8 cellular contexts compared by ENCODE assay signal in the genomic region with DNA sequence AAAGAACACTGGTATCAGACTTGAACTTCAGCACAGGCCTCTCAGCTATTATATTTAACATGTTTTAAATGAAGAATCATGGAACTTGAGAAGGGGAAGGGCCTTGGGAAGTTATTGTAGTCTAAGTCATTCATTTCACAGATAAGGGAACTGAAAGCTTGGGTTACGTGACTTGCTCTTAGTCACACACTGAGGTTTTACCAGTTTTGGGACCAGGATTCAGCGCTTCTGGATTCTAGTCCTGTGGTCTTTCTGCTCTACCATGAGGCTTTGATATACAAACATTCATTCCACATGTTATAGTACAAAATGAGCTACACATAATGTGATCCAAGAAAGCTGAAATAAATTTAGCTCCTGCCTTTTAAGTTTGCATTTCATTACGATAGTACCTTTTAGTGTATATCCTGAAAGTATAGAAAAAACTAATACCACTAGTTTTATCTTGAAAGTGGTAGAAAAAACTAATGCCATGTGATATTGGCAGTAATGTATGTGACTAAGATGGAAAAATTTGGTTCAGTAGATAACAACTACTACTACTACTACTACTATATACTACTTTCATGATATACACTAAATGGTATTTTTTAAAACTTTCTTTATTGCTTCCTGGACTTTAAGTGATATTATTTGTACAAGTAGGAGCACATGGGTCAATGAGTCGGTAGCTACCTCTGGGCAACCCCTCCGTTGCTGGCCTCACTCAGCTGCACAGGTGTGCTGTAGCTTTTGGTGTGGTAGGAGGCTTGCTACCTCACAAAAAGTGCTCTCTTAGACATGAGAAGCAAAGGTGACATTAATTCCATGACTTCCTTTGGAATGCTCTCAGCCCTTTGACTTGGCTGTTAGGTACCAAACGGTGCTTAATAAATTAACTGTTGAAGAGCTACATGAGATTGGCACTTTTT.
DNase-seq lines count a peak whose midpoint lies in the region; ATAC-seq lines count a peak whose summit lies in the region.

No MANE protein-coding gene starts in this region.

- peak overlapping the region; percentile 82 for H3K27ac Mint-ChIP-seq in activated naive CD8-positive, alpha-beta T cell

- H3K27ac ChIP-seq in BLaER1 treated with 17β-estradiol and CSF1 and Interleukin-3, amounts not matched to agents 10 nM and 100 nM: peak overlapping the region in 8 of 11 experiments; percentile 25 to 77 (median 60); a peak in 15 of 22 replicates

- peaks cover 0 to 46% (median 5%) of the 10 kb centered on the region in 11 experiments; a peak in 9 of 22 replicates for H4K20me1 ChIP-seq in BLaER1 treated with 17β-estradiol and CSF1 and Interleukin-3, amounts not matched to agents 10 nM and 100 nM

- peak overlapping the region; percentile 11 to 92 (median 63); a peak in 21 of 22 replicates for H3K4me2 ChIP-seq in BLaER1 treated with 17β-estradiol and CSF1 and Interleukin-3, amounts not matched to agents 10 nM and 100 nM

- DNase-seq in stimulated activated naive CD8-positive, alpha-beta T cell treated with anti-CD3 and anti-CD28 coated beads, Interleukin-15, Interleukin-2, amounts not matched to agents 100 U/mL and 50 U/mL, for 24 hours: peak; percentile 12
- DNase-seq in NCI-H524 (lab: John Stamatoyannopoulos, UW) (no peak), NCI-H69 (lab: John Stamatoyannopoulos, UW) (no peak), D341Med (ENCODE audit: low spot score) (no peak)

- peaks cover 29 to 71% (median 35%) of the 10 kb centered on the region in 10 experiments for H3K4me1 ChIP-seq in BLaER1 treated with 17β-estradiol and CSF1 and Interleukin-3, amounts not matched to agents 10 nM and 100 nM

- no peaks in the 10 kb centered on the region for H3K9me3 ChIP-seq in BLaER1 treated with 17β-estradiol and CSF1 and Interleukin-3, amounts not matched to agents 10 nM and 100 nM (replicated peaks in 1 of 11)

- H3K27me3 Mint-ChIP-seq in activated naive CD8-positive, alpha-beta T cell: no peaks in the 10 kb centered on the region

- H3K4me3 Mint-ChIP-seq in activated naive CD8-positive, alpha-beta T cell: no peak overlapping the region

- H3K4me3 ChIP-seq in BLaER1 treated with 17β-estradiol and CSF1 and Interleukin-3, amounts not matched to agents 10 nM and 100 nM: no peak overlapping the region

- peaks cover 19 to 73% (median 37%) of the 10 kb centered on the region in 11 experiments for H3K36me3 ChIP-seq in BLaER1 treated with 17β-estradiol and CSF1 and Interleukin-3, amounts not matched to agents 10 nM and 100 nM

- H3K9me3 Mint-ChIP-seq in activated naive CD8-positive, alpha-beta T cell (ENCODE audit: low read depth): no peaks in the 10 kb centered on the region

- no peaks in the 10 kb centered on the region for H3K27me3 ChIP-seq in BLaER1 treated with 17β-estradiol and CSF1 and Interleukin-3, amounts not matched to agents 10 nM and 100 nM

- H3K36me3 Mint-ChIP-seq in activated naive CD8-positive, alpha-beta T cell: peaks cover 3% of the 10 kb centered on the region

- peak overlapping the region in 3 of 11 experiments; percentile 49 to 57 (median 52); a peak in 4 of 22 replicates for H3K9ac ChIP-seq in BLaER1 treated with 17β-estradiol and CSF1 and Interleukin-3, amounts not matched to agents 10 nM and 100 nM

- H3K4me1 Mint-ChIP-seq in activated naive CD8-positive, alpha-beta T cell (ENCODE audit: low read depth): peaks cover 16% of the 10 kb centered on the region

- peak; percentile 94 for ATAC-seq in GM19395 (IDR thresholded peaks at IDR 0.05; ENCODE audit: unreplicated experiment)
- ATAC-seq in HG03354 (IDR thresholded peaks at IDR 0.05; ENCODE audit: poor library complexity, severe bottlenecking, unreplicated experiment): peak; percentile 93
- ATAC-seq in stimulated activated naive CD8-positive, alpha-beta T cell treated with anti-CD3 and anti-CD28 coated beads, Interleukin-15, Interleukin-2, amounts not matched to agents 100 U/mL and 50 U/mL, for 24 hours: peak; percentile 94
